In genomic region chr1:154327466-154328317, GRCh38 we compare ENCODE assay signal across 8 cellular contexts. TPM values are rescaled to one million over a fixed set of nuclear protein-coding genes. Genes with fewer than 3 reads are reported as not detected.
A peak's percentile ranks its signal among the peaks of the same experiment; 100 is the strongest.
DNase-seq lines count a peak whose midpoint lies in the region; ATAC-seq, FAIRE-seq and TF ChIP-seq lines count a peak whose summit lies in the region.

No MANE protein-coding gene starts in this region.

- peak overlapping the region; percentile 98 for H3K4me2 ChIP-seq in HCT116 (ENCODE audit: low read length)

- intact Hi-C loops in CD14-positive monocyte (cut with micrococcal nuclease) = loop anchor here in 1 of 2 donors (5.0 kb wide), 1 partner anchor 80 kb away; the partner anchor contains the start of gene IL6R
- intact Hi-C loops in HCT116 (cut with micrococcal nuclease) = loop anchor here (5.0 to 10.0 kb wide), 2 partner anchors 150 to 217 kb away; no protein-coding TSS in a partner anchor

- peaks cover 51 to 63% (median 54%) of the 10 kb centered on the region in 3 donors for H3K27me3 Mint-ChIP-seq in CD14-positive monocyte (ENCODE audit: low read depth in 3 of 3)

- FAIRE-seq in H54 (lab: Jason Lieb, UNC) = no peak

- H3K4me1 Mint-ChIP-seq in CD14-positive monocyte = peaks cover 53% of the 10 kb centered on the region

- ATAC-seq in HCT116 = no peak

- H3K9me3 Mint-ChIP-seq in CD14-positive monocyte = peaks cover 0 to 10% (median 0%) of the 10 kb centered on the region in 7 donors

- POLR2A ChIA-PET in HCT116 (lab: Charles Lee) = no interaction called here

- no peak for TF ChIP-seq CTCF in CD14-positive monocyte (IDR thresholded peaks at IDR 0.05)
- no peak for TF ChIP-seq CTCF in HCT116 (IDR thresholded peaks at IDR 0.05 in 2 of 3, conservative IDR thresholded peaks at IDR 0.05 in 1 of 3; ENCODE audit: borderline replicate concordance in 1 of 3, insufficient read depth in 1 of 3, low read depth in 2 of 3, low read length in 2 of 3)

- no peaks in the 10 kb centered on the region for H3K79me2 ChIP-seq in HCT116 (ENCODE audit: insufficient read depth, low read length)

- no peaks in the 10 kb centered on the region for H4K20me1 ChIP-seq in HCT116 (ENCODE audit: insufficient read depth)

- H3K36me3 ChIP-seq in HCT116 (ENCODE audit: control insufficient read depth in 1 of 2, insufficient read depth in 2 of 2, low read length in 2 of 2) (peaks cover 4 to 13% of the 10 kb centered on the region in 2 experiments; a peak in 2 of 4 replicates), iPS-18a (ENCODE audit: control insufficient read depth, low read depth, low read length) (peaks cover 20% of the 10 kb centered on the region)

- peak overlapping the region; percentile 70 to 83 for H3K4me3 Mint-ChIP-seq in CD14-positive monocyte

- H3K9ac ChIP-seq in HCT116 (ENCODE audit: low read length) = peak overlapping the region; percentile 50
- H3K9ac ChIP-seq in iPS-18a (ENCODE audit: low read length) = peak overlapping the region; percentile 47

- H2AFZ ChIP-seq in HCT116 (ENCODE audit: low read depth, low read length, poor library complexity, severe bottlenecking) = no peak overlapping the region

- H3K27ac ChIP-seq in HCT116 (ENCODE audit: low read depth, low read length) (peak overlapping the region; percentile 24; the same call in 1 of the 2 replicates), iPS-18a (ENCODE audit: low read length) (peak overlapping the region; percentile 13), substantia nigra (ENCODE audit: low read depth, low read length, poor library complexity, severe bottlenecking) (peak overlapping the region; percentile 58)

- H3K27ac Mint-ChIP-seq in CD14-positive monocyte = peak overlapping the region in 4 of 7 donors; percentile 57 to 86 (median 67)

- H3K4me3 ChIP-seq in HCT116 (replicated peaks in 1 of 2; ENCODE audit: low read depth in 1 of 2, low read length in 2 of 2) = peak overlapping the region; percentile 45 to 61
- peak overlapping the region; percentile 54 for H3K4me3 ChIP-seq in iPS-18a (ENCODE audit: low read length)

- no peaks in the 10 kb centered on the region for H3K27me3 ChIP-seq in HCT116 (ENCODE audit: insufficient read depth, low read length)
- H3K27me3 ChIP-seq in iPS-18a (ENCODE audit: control insufficient read depth, insufficient read depth, low read length) = no peaks in the 10 kb centered on the region

- no TSS peak for BruUV-seq in HCT116 (replicated peaks; lab: Mats Ljungman, UMichigan)

- peaks cover 3 to 10% of the 10 kb centered on the region in 2 donors for H3K36me3 Mint-ChIP-seq in CD14-positive monocyte

- no peak for TF ChIP-seq POLR2A in HCT116 (IDR thresholded peaks at IDR 0.05; ENCODE audit: borderline replicate concordance, extremely low read depth, insufficient read depth, insufficient read length)
- TF ChIP-seq POLR2A in H54 (IDR thresholded peaks at IDR 0.05; ENCODE audit: low read depth, low read length) = no peak

- RAD21 ChIA-PET in HCT116 (lab: Charles Lee; ENCODE audit: low non-redundant PET in 1 of 2, low total read pairs in 2 of 2, uncharacterized antibody in 2 of 2, unreplicated experiment in 2 of 2) = interaction anchor here (0.6 kb wide), 2 partner anchors 24 to 127 kb away, joined by 3 read pairs; no protein-coding TSS in a partner anchor

- H3K4me1 ChIP-seq in HCT116 (ENCODE audit: control insufficient read depth in 1 of 2, insufficient read depth in 2 of 2, low read length in 2 of 2) (peaks cover 26 to 49% of the 10 kb centered on the region in 2 experiments), iPS-18a (ENCODE audit: control insufficient read depth, low read depth, low read length) (peaks cover 26% of the 10 kb centered on the region)

- TF ChIP-seq RAD21 in HCT116 (IDR thresholded peaks at IDR 0.05; ENCODE audit: low read depth) = no peak

- CTCF ChIA-PET in HCT116 (lab: Charles Lee) = interaction anchor here (0.8 to 2.1 kb wide), 5 partner anchors 8 to 232 kb away, joined by 3 to 32 read pairs (median 4); no protein-coding TSS in a partner anchor

- H3K9me3 ChIP-seq in HCT116 (ENCODE audit: control insufficient read depth in 1 of 2, insufficient read depth in 1 of 2, low read depth in 1 of 2, low read length in 2 of 2) = no peaks in the 10 kb centered on the region
- no peaks in the 10 kb centered on the region for H3K9me3 ChIP-seq in iPS-18a (ENCODE audit: control insufficient read depth, low read depth, low read length)

- DNase-seq in CD14-positive monocyte (ENCODE audit: low spot score) (no peak), HCT116 (ENCODE audit: low read depth, low spot score) (no peak), substantia nigra (lab: John Stamatoyannopoulos, UW) (peak in 1 of 49 donors; percentile 32), cerebellum (ENCODE audit: low spot score) (no peak), H54 (ENCODE audit: insufficient read length, low spot score) (no peak), SKM-1 (lab: John Stamatoyannopoulos, UW; ENCODE audit: unreplicated experiment) (no peak)
- DNase-seq in activated T-cell treated with anti-CD3 and anti-CD28 coated beads, Interleukin-2, amount 50 U/mL, for 48 hours = peak; percentile 31 to 36

- no peaks in the 10 kb centered on the region for H3K9me2 ChIP-seq in HCT116 (ENCODE audit: insufficient read depth)

TF ChIP-seq in HCT116, 20 proteins besides CTCF, POLR2A, EP300 and RAD21 (continues in another document):
- TF ChIP-seq REST (IDR thresholded peaks at IDR 0.05; ENCODE audit: low read depth) (no peak), SRF (IDR thresholded peaks at IDR 0.05; ENCODE audit: low read depth) (no peak), TCF7L2 (IDR thresholded peaks at IDR 0.05; ENCODE audit: borderline replicate concordance, extremely low read depth, insufficient read depth, insufficient read length) (no peak), ELF1 (IDR thresholded peaks at IDR 0.05; ENCODE audit: borderline replicate concordance, low read depth) (no peak), SIN3A (IDR thresholded peaks at IDR 0.05; ENCODE audit: low read depth) (no peak), CEBPB (IDR thresholded peaks at IDR 0.05; ENCODE audit: low read depth) (no peak), ZNF274 (IDR thresholded peaks at IDR 0.05; ENCODE audit: low read depth, low read length) (no peak), EZH2phosphoT487 (IDR thresholded peaks at IDR 0.05; ENCODE audit: borderline replicate concordance) (no peak), FOSL1 (IDR thresholded peaks at IDR 0.05; ENCODE audit: low read depth) (no peak), ZBTB33 (IDR thresholded peaks at IDR 0.05; ENCODE audit: extremely low read depth, insufficient replicate concordance, low read length) (no peak), YY1 (IDR thresholded peaks at IDR 0.05; ENCODE audit: extremely low read depth, insufficient replicate concordance, low read depth, low read length) (no peak), SP1 (IDR thresholded peaks at IDR 0.05; ENCODE audit: low read depth) (no peak), EZH2 (IDR thresholded peaks at IDR 0.05) (no peak), EGR1 (IDR thresholded peaks at IDR 0.05; ENCODE audit: low read depth) (no peak)
- TF ChIP-seq, protein P1, sequence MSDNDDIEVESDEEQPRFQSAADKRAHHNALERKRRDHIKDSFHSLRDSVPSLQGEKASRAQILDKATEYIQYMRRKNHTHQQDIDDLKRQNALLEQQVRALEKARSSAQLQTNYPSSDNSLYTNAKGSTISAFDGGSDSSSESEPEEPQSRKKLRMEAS (IDR thresholded peaks at IDR 0.05) = no peak

RNA-seq across cellular contexts. Expression of gene ATP8B2, which starts 2.4 kb away (rescaled TPM):
- under 1 TPM; 0.46 to 0.98 TPM for polyA plus RNA-seq in CD14-positive monocyte
- total RNA-seq in HCT116 (2021; ENCODE audit: unreplicated experiment) (22.1 TPM), cerebellum (39.7 TPM)
- polyA plus RNA-seq in HCT116 (2012) = 12.6 and 12.7 TPM in 2 replicates

RNA-seq across cellular contexts. Expression of gene AQP10, which starts 6.8 kb away (rescaled TPM):
- polyA plus RNA-seq in CD14-positive monocyte = under 1 TPM in 1 of 2 donors, not detected in 1; 0.09 TPM
- total RNA-seq in HCT116 (2021; ENCODE audit: unreplicated experiment) = not detected
- polyA plus RNA-seq in HCT116 (2012) = 0.07 TPM in 1 of 2 replicates, not detected in the other
- total RNA-seq in cerebellum = not detected

RNA-seq across cellular contexts. Expression of gene HAX1, which starts 55.3 kb away (rescaled TPM):
- polyA plus RNA-seq in CD14-positive monocyte = 10 to 100 TPM; 91.7 to 94.9 TPM
- total RNA-seq in HCT116 (2021; ENCODE audit: unreplicated experiment) (93.6 TPM), cerebellum (31.3 TPM)
- 109 and 165 TPM in 2 replicates for polyA plus RNA-seq in HCT116 (2012)

Comparison
In these comparisons a context has a peak if more than half of its experiments do, and no peak if none do; other contexts are left out.
1. DNase-seq: peak in activated T-cell treated with anti-CD3 and anti-CD28 coated beads, Interleukin-2, amount 50 U/mL, for 48 hours (2 of 2); none in CD14-positive monocyte (single experiment), HCT116 (single experiment), cerebellum (single experiment), H54 (single experiment) and SKM-1 (single experiment).
2. Peak in every context shown above with its lines, with median percentiles within 50 percentile points of each other: H3K27ac ChIP-seq.